8 cellular contexts compared by ENCODE assay signal in genomic region chr7:151310578-151310977, GRCh38. TPM values are rescaled to one million over a fixed set of nuclear protein-coding genes. Genes with fewer than 3 reads are reported as not detected.
DNase-seq lines count a peak whose midpoint lies in the region; ATAC-seq and TF ChIP-seq lines count a peak whose summit lies in the region.

No MANE protein-coding gene starts in this region.

- peaks cover 3% of the 10 kb centered on the region for H3K27me3 Mint-ChIP-seq in activated CD8-positive, alpha-beta T cell treated with anti-CD3 and anti-CD28 coated beads for 36 hours
- H3K27me3 Mint-ChIP-seq in activated CD8-positive, alpha-beta T cell treated with anti-CD3 and anti-CD28 coated beads, Interleukin-2, amount 10 ng/mL, durations not matched to agents 7 days and 5 days (ENCODE audit: low read depth) = peaks cover 12% of the 10 kb centered on the region
- no peaks in the 10 kb centered on the region for H3K27me3 Mint-ChIP-seq in endodermal cell (ENCODE audit: insufficient read depth)
- peaks cover 8% of the 10 kb centered on the region for H3K27me3 Mint-ChIP-seq in activated CD4-positive, alpha-beta T cell treated with anti-CD3 and anti-CD28 coated beads, Interleukin-2, amount 10 ng/mL, durations not matched to agents 7 days and 5 days

- no peak for ATAC-seq in activated CD8-positive, alpha-beta T cell treated with anti-CD3 and anti-CD28 coated beads for 36 hours
- ATAC-seq in activated CD8-positive, alpha-beta T cell treated with anti-CD3 and anti-CD28 coated beads, Interleukin-2, amount 10 ng/mL, durations not matched to agents 7 days and 5 days = no peak
- ATAC-seq in HG02840 (IDR thresholded peaks at IDR 0.05; ENCODE audit: low FRiP score, unreplicated experiment) = no peak

- no peak overlapping the region for H3K9ac ChIP-seq in endodermal cell (ENCODE audit: extremely low read depth, low read length, poor library complexity, severe bottlenecking)

- no peak overlapping the region for H3K27ac ChIP-seq in endodermal cell (ENCODE audit: low read depth, low read length)

- 60 to 78% methylated on average over 3 to 4 of the region's 4 CpGs for WGBS in endodermal cell (ENCODE audit: insufficient coverage in 1 of 2, insufficient read length in 1 of 2), 2 experiments

- POLR2A ChIA-PET in activated CD8-positive, alpha-beta T cell treated with anti-CD3 and anti-CD28 coated beads for 36 hours (lab: Charles Lee) = no interaction called here
- POLR2A ChIA-PET in activated CD8-positive, alpha-beta T cell treated with anti-CD3 and anti-CD28 coated beads, Interleukin-2, amount 10 ng/mL, durations not matched to agents 7 days and 5 days (lab: Charles Lee) = interaction anchor here (1.1 kb wide), 1 partner anchor 30 kb away, joined by 3 read pairs; no protein-coding TSS in a partner anchor
- POLR2A ChIA-PET in activated CD4-positive, alpha-beta T cell treated with anti-CD3 and anti-CD28 coated beads, Interleukin-2, amount 10 ng/mL, durations not matched to agents 7 days and 5 days (lab: Charles Lee) = no interaction called here

- DNase-seq in activated CD8-positive, alpha-beta T cell treated with anti-CD3 and anti-CD28 coated beads for 36 hours = no peak
- DNase-seq in activated CD8-positive, alpha-beta T cell treated with anti-CD3 and anti-CD28 coated beads, Interleukin-2, amount 10 ng/mL, durations not matched to agents 7 days and 5 days = no peak
- DNase-seq in NCI-H526 (lab: John Stamatoyannopoulos, UW) = peak; percentile 6 to 74
- no peak for DNase-seq in endodermal cell
- no peak for DNase-seq in retinal pigment epithelial cell (ENCODE audit: low read depth)
- no peak for DNase-seq in activated CD4-positive, alpha-beta T cell treated with anti-CD3 and anti-CD28 coated beads, Interleukin-2, amount 10 ng/mL, durations not matched to agents 7 days and 5 days
- DNase-seq in NCI-H1436 (lab: John Stamatoyannopoulos, UW) = no peak

- CTCF ChIA-PET in activated CD8-positive, alpha-beta T cell treated with anti-CD3 and anti-CD28 coated beads for 36 hours (lab: Charles Lee) = interaction anchor here (0.8 to 4.9 kb wide), 18 partner anchors 10 to 138 kb away, joined by 3 to 59 read pairs (median 5); partner anchors contain the start of gene NUB1
- CTCF ChIA-PET in activated CD8-positive, alpha-beta T cell treated with anti-CD3 and anti-CD28 coated beads, Interleukin-2, amount 10 ng/mL, durations not matched to agents 7 days and 5 days (lab: Charles Lee) = interaction anchor here (1.0 to 3.0 kb wide), 11 partner anchors 9 to 187 kb away, joined by 3 to 28 read pairs (median 7); partner anchors contain the start of gene NUB1
- CTCF ChIA-PET in activated CD4-positive, alpha-beta T cell treated with anti-CD3 and anti-CD28 coated beads, Interleukin-2, amount 10 ng/mL, durations not matched to agents 7 days and 5 days (lab: Charles Lee) = interaction anchor here (0.7 to 1.4 kb wide), 3 partner anchors 14 to 60 kb away, joined by 3 read pairs; no protein-coding TSS in a partner anchor

- no peaks in the 10 kb centered on the region for H3K27me3 ChIP-seq in endodermal cell (ENCODE audit: control insufficient read depth, insufficient read depth, low read length, poor library complexity, severe bottlenecking)

- H3K4me3 ChIP-seq in endodermal cell (ENCODE audit: low read length) = no peak overlapping the region
- no peak overlapping the region for H3K4me3 ChIP-seq in retinal pigment epithelial cell (ENCODE audit: low read length)

- TF ChIP-seq CTCF in activated CD8-positive, alpha-beta T cell treated with anti-CD3 and anti-CD28 coated beads for 36 hours (IDR thresholded peaks at IDR 0.05) = peak; percentile 12
- TF ChIP-seq CTCF in endodermal cell (conservative IDR thresholded peaks at IDR 0.05) = peak; percentile 60
- peak; percentile 53 for TF ChIP-seq CTCF in retinal pigment epithelial cell (conservative IDR thresholded peaks at IDR 0.05; ENCODE audit: low read depth, low read length)

- intact Hi-C loops in activated CD8-positive, alpha-beta T cell treated with anti-CD3 and anti-CD28 coated beads for 36 hours (cut with micrococcal nuclease) = no loop called here

- H3K4me3 Mint-ChIP-seq in activated CD8-positive, alpha-beta T cell treated with anti-CD3 and anti-CD28 coated beads for 36 hours = no peak overlapping the region
- no peak overlapping the region for H3K4me3 Mint-ChIP-seq in activated CD8-positive, alpha-beta T cell treated with anti-CD3 and anti-CD28 coated beads, Interleukin-2, amount 10 ng/mL, durations not matched to agents 7 days and 5 days
- no peak overlapping the region for H3K4me3 Mint-ChIP-seq in endodermal cell
- no peak overlapping the region for H3K4me3 Mint-ChIP-seq in activated CD4-positive, alpha-beta T cell treated with anti-CD3 and anti-CD28 coated beads, Interleukin-2, amount 10 ng/mL, durations not matched to agents 7 days and 5 days

- no peaks in the 10 kb centered on the region for H3K36me3 Mint-ChIP-seq in activated CD8-positive, alpha-beta T cell treated with anti-CD3 and anti-CD28 coated beads for 36 hours (ENCODE audit: low read depth)
- no peaks in the 10 kb centered on the region for H3K36me3 Mint-ChIP-seq in activated CD8-positive, alpha-beta T cell treated with anti-CD3 and anti-CD28 coated beads, Interleukin-2, amount 10 ng/mL, durations not matched to agents 7 days and 5 days (ENCODE audit: low read depth)
- no peaks in the 10 kb centered on the region for H3K36me3 Mint-ChIP-seq in endodermal cell (ENCODE audit: low read depth)
- H3K36me3 Mint-ChIP-seq in activated CD4-positive, alpha-beta T cell treated with anti-CD3 and anti-CD28 coated beads, Interleukin-2, amount 10 ng/mL, durations not matched to agents 7 days and 5 days (ENCODE audit: low read depth) = no peaks in the 10 kb centered on the region

- H3K27ac Mint-ChIP-seq in activated CD8-positive, alpha-beta T cell treated with anti-CD3 and anti-CD28 coated beads for 36 hours = no peak overlapping the region
- no peak overlapping the region for H3K27ac Mint-ChIP-seq in activated CD8-positive, alpha-beta T cell treated with anti-CD3 and anti-CD28 coated beads, Interleukin-2, amount 10 ng/mL, durations not matched to agents 7 days and 5 days
- H3K27ac Mint-ChIP-seq in endodermal cell = no peak overlapping the region
- no peak overlapping the region for H3K27ac Mint-ChIP-seq in activated CD4-positive, alpha-beta T cell treated with anti-CD3 and anti-CD28 coated beads, Interleukin-2, amount 10 ng/mL, durations not matched to agents 7 days and 5 days

- H3K36me3 ChIP-seq in endodermal cell (ENCODE audit: control insufficient read depth, insufficient read depth, low read length) = no peaks in the 10 kb centered on the region

- peaks cover 4% of the 10 kb centered on the region for H3K9me3 Mint-ChIP-seq in activated CD8-positive, alpha-beta T cell treated with anti-CD3 and anti-CD28 coated beads for 36 hours
- H3K9me3 Mint-ChIP-seq in activated CD8-positive, alpha-beta T cell treated with anti-CD3 and anti-CD28 coated beads, Interleukin-2, amount 10 ng/mL, durations not matched to agents 7 days and 5 days (ENCODE audit: insufficient read depth) = peaks cover 3% of the 10 kb centered on the region
- H3K9me3 Mint-ChIP-seq in endodermal cell = peaks cover 10% of the 10 kb centered on the region
- peaks cover 5% of the 10 kb centered on the region for H3K9me3 Mint-ChIP-seq in activated CD4-positive, alpha-beta T cell treated with anti-CD3 and anti-CD28 coated beads, Interleukin-2, amount 10 ng/mL, durations not matched to agents 7 days and 5 days

- peaks cover 4% of the 10 kb centered on the region for H3K4me1 ChIP-seq in endodermal cell (ENCODE audit: control insufficient read depth, insufficient read depth, low read length)

- peaks cover 16% of the 10 kb centered on the region for H3K9me3 ChIP-seq in endodermal cell (ENCODE audit: control insufficient read depth, low read length)

- peaks cover 8% of the 10 kb centered on the region for H3K4me1 Mint-ChIP-seq in activated CD8-positive, alpha-beta T cell treated with anti-CD3 and anti-CD28 coated beads for 36 hours (ENCODE audit: low read depth)
- H3K4me1 Mint-ChIP-seq in activated CD8-positive, alpha-beta T cell treated with anti-CD3 and anti-CD28 coated beads, Interleukin-2, amount 10 ng/mL, durations not matched to agents 7 days and 5 days (ENCODE audit: low read depth) = peaks cover 21% of the 10 kb centered on the region
- peaks cover 21% of the 10 kb centered on the region for H3K4me1 Mint-ChIP-seq in endodermal cell
- H3K4me1 Mint-ChIP-seq in activated CD4-positive, alpha-beta T cell treated with anti-CD3 and anti-CD28 coated beads, Interleukin-2, amount 10 ng/mL, durations not matched to agents 7 days and 5 days = peaks cover 17% of the 10 kb centered on the region

RNA-seq across cellular contexts. Expression of gene NUB1, which starts 31.0 kb away (rescaled TPM):
- 10 to 100 TPM; 41.0 to 42.5 TPM for total RNA-seq in activated CD8-positive, alpha-beta T cell treated with anti-CD3 and anti-CD28 coated beads for 36 hours
- 10 to 100 TPM; 59.0 to 59.2 TPM for total RNA-seq in activated CD8-positive, alpha-beta T cell treated with anti-CD3 and anti-CD28 coated beads, Interleukin-2, amount 10 ng/mL, durations not matched to agents 7 days and 5 days
- 10 to 100 TPM; 50.2 to 64.7 TPM for total RNA-seq in endodermal cell
- polyA plus RNA-seq in endodermal cell (2013, experiment 1 of 2) = 49.7 TPM
- polyA plus RNA-seq in endodermal cell (2013, experiment 2 of 2) = 48.8 TPM
- total RNA-seq in activated CD4-positive, alpha-beta T cell treated with anti-CD3 and anti-CD28 coated beads, Interleukin-2, amount 10 ng/mL, durations not matched to agents 7 days and 5 days = 10 to 100 TPM; 69.7 to 85.5 TPM

Comparison
In these comparisons a context has a peak if more than half of its experiments do, and no peak if none do; other contexts are left out.
1. DNase-seq: peak in NCI-H526 (2 of 2); none in activated CD8-positive, alpha-beta T cell treated with anti-CD3 and anti-CD28 coated beads for 36 hours (single experiment), activated CD8-positive, alpha-beta T cell treated with anti-CD3 and anti-CD28 coated beads, Interleukin-2, amount 10 ng/mL, durations not matched to agents 7 days and 5 days (single experiment), endodermal cell (single experiment), retinal pigment epithelial cell (single experiment), activated CD4-positive, alpha-beta T cell treated with anti-CD3 and anti-CD28 coated beads, Interleukin-2, amount 10 ng/mL, durations not matched to agents 7 days and 5 days (single experiment) and NCI-H1436 (single experiment).
2. Peak in every context shown above with its lines, with median percentiles within 50 percentile points of each other: CTCF ChIP-seq.